In genomic region chr10:74923556-74923955, GRCh38 we compare ENCODE assay signal across 8 cellular contexts.
A peak's percentile ranks its signal among the peaks of the same experiment; 100 is the strongest.
DNase-seq lines count a peak whose midpoint lies in the region; ATAC-seq, FAIRE-seq and TF ChIP-seq lines count a peak whose summit lies in the region.

No MANE protein-coding gene starts in this region.

- H3K79me2 ChIP-seq in ACC112 (ENCODE audit: control insufficient read depth, insufficient read depth, low read length, unreplicated experiment) = peaks cover 31% of the 10 kb centered on the region
- peaks cover 8% of the 10 kb centered on the region for H3K79me2 ChIP-seq in GM12878 (ENCODE audit: control insufficient read depth, insufficient read depth, low read length)

- no peak for TF ChIP-seq RAD21 in GM12878 (IDR thresholded peaks at IDR 0.05; ENCODE audit: insufficient read depth, low read depth, low read length)

- H3K9me3 ChIP-seq in GM12878 (replicated peaks; ENCODE audit: control insufficient read depth, insufficient read depth, low read length) (peaks cover 7% of the 10 kb centered on the region), mucosa of descending colon (peaks cover 6% of the 10 kb centered on the region)

- FAIRE-seq in GM12878 (lab: Jason Lieb, UNC) = no peak

- no peaks in the 10 kb centered on the region for H4K20me1 ChIP-seq in GM12878 (ENCODE audit: control insufficient read depth, insufficient read depth)

- in situ Hi-C loops in GM12878 (cut with MboI) = no loop called here

- ATAC-seq in GM12878 (peak; percentile 28; the same call in 2 of the 3 replicates), mucosa of descending colon (peak; percentile 45), sciatic nerve (no peak)

- H3K4me3 ChIP-seq in ACC112 (ENCODE audit: low read depth, low read length) (peak overlapping the region; percentile 30), GM12878 (no peak overlapping the region), mucosa of descending colon (no peak overlapping the region)

- 68% methylated on average over 4 of the region's 4 CpGs for WGBS in GM12878 (ENCODE audit: insufficient coverage, insufficient replicate concordance, low lambda C conversion rate, missing lambda C conversion rate)

- POLR2A ChIA-PET in HEK293T (lab: Yijun Ruan, JAX) (no interaction called here), GM12878 (lab: Charles Lee) (interaction anchor here (1.0 to 1.4 kb wide), 2 partner anchors 8 to 30 kb away, joined by 3 to 4 read pairs; no protein-coding TSS in a partner anchor)

- SMC1A ChIA-PET in GM12878 (lab: Charles Lee; ENCODE audit: uncharacterized antibody, unreplicated experiment) = interaction anchor here (0.6 to 2.7 kb wide), 4 partner anchors 10 to 185 kb away, joined by 3 to 6 read pairs (median 3); no protein-coding TSS in a partner anchor

- no peak overlapping the region for H3K9ac ChIP-seq in GM12878 (ENCODE audit: control insufficient read depth, insufficient read depth, low read length)

- H3K27ac ChIP-seq in ACC112 (ENCODE audit: low read depth, low read length) = peak overlapping the region; percentile 86
- no peak overlapping the region for H3K27ac ChIP-seq in GM12878 (ENCODE audit: control insufficient read depth, insufficient read depth)

- H3K36me3 ChIP-seq in ACC112 (ENCODE audit: insufficient read depth, low read length) (peaks cover 4% of the 10 kb centered on the region; the same call in 1 of the 2 replicates), GM12878 (ENCODE audit: control insufficient read depth in 2 of 2, insufficient read depth in 2 of 2, low read length in 1 of 2) (no peaks in the 10 kb centered on the region), mucosa of descending colon (ENCODE audit: low read depth) (no peaks in the 10 kb centered on the region)

- CTCF ChIA-PET in HEK293T (lab: Yijun Ruan, JAX) = no interaction called here
- CTCF ChIA-PET in GM12878 (lab: Yijun Ruan, JAX) = interaction anchor here (1.4 to 2.1 kb wide), 2 partner anchors 11 to 22 kb away, joined by 3 to 6 read pairs; no protein-coding TSS in a partner anchor

- H2AFZ ChIP-seq in ACC112 (ENCODE audit: low read length, unreplicated experiment) (no peak overlapping the region), GM12878 (ENCODE audit: control insufficient read depth, low read depth, low read length) (no peak overlapping the region)

- DNase-seq in HEK293T (ENCODE audit: extremely low spot score) (no peak), GM12878 (ENCODE audit: low read depth, low spot score) (no peak), mucosa of descending colon (no peak), superior temporal gyrus (ENCODE audit: extremely low spot score) (no peak), NOMO-1 treated with dmso at 0.1 percent for 144 hours (lab: John Stamatoyannopoulos, UW; ENCODE audit: unreplicated experiment) (no peak), sciatic nerve (ENCODE audit: low spot score) (no peak), SKM-1 treated with dmso at 0.1 percent for 144 hours (lab: John Stamatoyannopoulos, UW; ENCODE audit: unreplicated experiment) (no peak)

- H3K4me1 ChIP-seq in ACC112 (ENCODE audit: control insufficient read depth, insufficient read depth, low read length, unreplicated experiment) (peaks cover 49% of the 10 kb centered on the region), GM12878 (ENCODE audit: control insufficient read depth, insufficient read depth, low read length) (no peaks in the 10 kb centered on the region), mucosa of descending colon (ENCODE audit: low read depth) (peaks cover 16% of the 10 kb centered on the region)

- TF ChIP-seq CTCF in GM12878 (IDR thresholded peaks at IDR 0.05 in 2 of 3, conservative IDR thresholded peaks at IDR 0.05 in 1 of 3; ENCODE audit: control insufficient read depth in 2 of 3, extremely low read depth in 1 of 3, insufficient read depth in 1 of 3, low read depth in 3 of 3, low read length in 3 of 3) = no peak
- TF ChIP-seq CTCF in mucosa of descending colon (IDR thresholded peaks at IDR 0.05) = no peak

- H3K27me3 ChIP-seq in ACC112 (ENCODE audit: insufficient read depth, low read length) (no peaks in the 10 kb centered on the region), GM12878 (replicated peaks in 1 of 2; ENCODE audit: control insufficient read depth in 2 of 2, insufficient read depth in 2 of 2, low read length in 1 of 2) (no peaks in the 10 kb centered on the region)

- TF ChIP-seq POLR2A in GM12878 (IDR thresholded peaks at IDR 0.05; ENCODE audit: low read depth, low read length) = no peak

- intact Hi-C loops in GM12878 (cut with micrococcal nuclease; ENCODE audit: unreplicated experiment) (no loop called here), mucosa of descending colon (cut with DNase I, micrococcal nuclease) (no loop called here), sciatic nerve (cut with DNase I) (no loop called here)

- BruUV-seq in GM12878 (replicated peaks; lab: Mats Ljungman, UMichigan) = no TSS peak

- no peak overlapping the region for H3K4me2 ChIP-seq in GM12878 (ENCODE audit: control insufficient read depth, insufficient read depth)

- RAD21 ChIA-PET in GM12878 (lab: Charles Lee; ENCODE audit: unreplicated experiment) = interaction anchor here (0.6 to 1.6 kb wide), 3 partner anchors 9 to 53 kb away, joined by 3 to 6 read pairs (median 3); no protein-coding TSS in a partner anchor

- no peak for TF ChIP-seq EP300 in GM12878 (IDR thresholded peaks at IDR 0.05; ENCODE audit: borderline replicate concordance in 1 of 2, control insufficient read depth in 1 of 2, low read depth in 2 of 2, low read length in 2 of 2)

TF ChIP-seq in HEK293T, 16 proteins besides CTCF, POLR2A, EP300 and RAD21:
- TF ChIP-seq TARDBP (IDR thresholded peaks at IDR 0.05) = no peak
- TF ChIP-seq PKNOX1 (IDR thresholded peaks at IDR 0.05) = peak; percentile 44
TF ChIP-seq in HEK293T: peak in this region for 1.

TF ChIP-seq in GM12878, 131 proteins besides CTCF, POLR2A, EP300 and RAD21:
- TF ChIP-seq USF1 (IDR thresholded peaks at IDR 0.05; ENCODE audit: borderline replicate concordance, extremely low read length, insufficient read depth, low read depth, low read length) = no peak
- TF ChIP-seq EED (IDR thresholded peaks at IDR 0.05; ENCODE audit: low read depth) = no peak
- no peak for TF ChIP-seq ZNF592 (IDR thresholded peaks at IDR 0.05)
- TF ChIP-seq FOXK2 (IDR thresholded peaks at IDR 0.05) = no peak
- TF ChIP-seq PML (IDR thresholded peaks at IDR 0.05; ENCODE audit: low read length) = no peak
- TF ChIP-seq CHD4 (IDR thresholded peaks at IDR 0.05) = no peak
- no peak for TF ChIP-seq MAX (IDR thresholded peaks at IDR 0.05; ENCODE audit: low read depth, low read length)
- TF ChIP-seq NRF1 (conservative IDR thresholded peaks at IDR 0.05; ENCODE audit: low read depth, low read length) = no peak
- no peak for TF ChIP-seq RB1 (IDR thresholded peaks at IDR 0.05; ENCODE audit: borderline replicate concordance)
- TF ChIP-seq KLF5 (IDR thresholded peaks at IDR 0.05; ENCODE audit: partially characterized antibody) = no peak
- TF ChIP-seq RAD51 (IDR thresholded peaks at IDR 0.05) = no peak
- TF ChIP-seq SUPT20H (IDR thresholded peaks at IDR 0.05; ENCODE audit: borderline replicate concordance, control insufficient read depth, low read depth, low read length) = no peak
- TF ChIP-seq KDM1A (IDR thresholded peaks at IDR 0.05; ENCODE audit: borderline replicate concordance) = no peak
- TF ChIP-seq TARDBP (IDR thresholded peaks at IDR 0.05; ENCODE audit: borderline replicate concordance) = no peak
- TF ChIP-seq DPF2 (IDR thresholded peaks at IDR 0.05) = no peak
